ENCODE assay signal across 11 cellular contexts in genomic region chr14:95497561-95498011, GRCh38. TPM values are rescaled to one million over a fixed set of nuclear protein-coding genes. Genes with fewer than 3 reads are reported as not detected.
DNase-seq lines count a peak whose midpoint lies in the region; ATAC-seq and TF ChIP-seq lines count a peak whose summit lies in the region.
"Had no signal": no experiment of that assay in that cellular context is flagged by ENCODE, and none has a peak within 500 bp of the region (broad histone marks: within the 10 kb centered on the region; RNA-seq: fewer than 3 reads in every experiment).

No MANE protein-coding gene starts in this region.

- TF ChIP-seq RAD21 in liver (IDR thresholded peaks at IDR 0.05): no peak

- no peak overlapping the region for H3K9ac ChIP-seq in liver (ENCODE audit: low read depth in 1 of 2, low read length in 2 of 2)

- WGBS in heart left ventricle, 4 donors: 51 to 72% (median 61%) methylated on average over 9 of the region's 9 CpGs
- WGBS in liver: 74% methylated on average over 9 of the region's 9 CpGs

- no peak overlapping the region for H3K4me3 ChIP-seq in heart left ventricle
- no peak overlapping the region for H3K4me3 ChIP-seq in Peyer's patch
- no peak overlapping the region for H3K4me3 ChIP-seq in liver (ENCODE audit: low read depth in 1 of 3, low read length in 3 of 3)
- no peak overlapping the region for H3K4me3 ChIP-seq in uterus
- no peak overlapping the region for H3K4me3 ChIP-seq in lower lobe of right lung

- TF ChIP-seq CTCF in heart left ventricle (IDR thresholded peaks at IDR 0.05) (no peak), Peyer's patch (IDR thresholded peaks at IDR 0.05) (no peak), liver (IDR thresholded peaks at IDR 0.05; ENCODE audit: low read depth, low read length, missing input control) (no peak), uterus (IDR thresholded peaks at IDR 0.05) (no peak), lower lobe of right lung (IDR thresholded peaks at IDR 0.05) (no peak)

- peak overlapping the region in 8 of 12 donors; percentile 6 to 83 (median 32) for H3K27ac ChIP-seq in heart left ventricle
- peak overlapping the region in 1 of 4 donors; percentile 39 for H3K27ac ChIP-seq in Peyer's patch
- H3K27ac ChIP-seq in liver (ENCODE audit: low read depth in 1 of 2, low read length in 2 of 2): no peak overlapping the region
- H3K27ac ChIP-seq in uterus: peak overlapping the region; percentile 68 to 69
- H3K27ac ChIP-seq in lower lobe of right lung: no peak overlapping the region

- peaks cover 0 to 15% (median 0%) of the 10 kb centered on the region in 9 donors for H3K36me3 ChIP-seq in heart left ventricle
- H3K36me3 ChIP-seq in Peyer's patch: no peaks in the 10 kb centered on the region
- peaks cover 0 to 3% (median 0%) of the 10 kb centered on the region in 4 donors for H3K36me3 ChIP-seq in liver (ENCODE audit: control insufficient read depth in 4 of 4, insufficient read depth in 3 of 4, low read depth in 1 of 4, low read length in 3 of 4)
- no peaks in the 10 kb centered on the region for H3K36me3 ChIP-seq in uterus
- peaks cover 10% of the 10 kb centered on the region for H3K36me3 ChIP-seq in lower lobe of right lung

- ATAC-seq in heart left ventricle: peak in 1 of 4 donors; percentile 12
- ATAC-seq in Right ventricle myocardium superior (ENCODE audit: poor library complexity): no peak
- no peak for ATAC-seq in lower lobe of right lung

- H3K27me3 ChIP-seq in heart left ventricle: no peaks in the 10 kb centered on the region
- no peaks in the 10 kb centered on the region for H3K27me3 ChIP-seq in Peyer's patch
- no peaks in the 10 kb centered on the region for H3K27me3 ChIP-seq in liver (ENCODE audit: control insufficient read depth in 4 of 4, insufficient read depth in 4 of 4, low read length in 3 of 4)
- H3K27me3 ChIP-seq in uterus: no peaks in the 10 kb centered on the region
- H3K27me3 ChIP-seq in lower lobe of right lung (ENCODE audit: low read depth): no peaks in the 10 kb centered on the region

- TF ChIP-seq POLR2A in heart left ventricle (IDR thresholded peaks at IDR 0.05): no peak
- no peak for TF ChIP-seq POLR2A in Peyer's patch (IDR thresholded peaks at IDR 0.05)
- TF ChIP-seq POLR2A in uterus (IDR thresholded peaks at IDR 0.05): no peak

- intact Hi-C loops in heart left ventricle (cut with DNase I) (loop anchor here in 1 of 10 donors (5.0 kb wide), 1 partner anchor 40 kb away; no protein-coding TSS in a partner anchor), Right ventricle myocardium superior (cut with DNase I) (no loop called here), uterus (cut with DNase I; ENCODE audit: low total_unique reads) (no loop called here), lower lobe of right lung (cut with DNase I) (no loop called here)

- DNase-seq in heart left ventricle (no peak), Right ventricle myocardium superior (no peak), Peyer's patch (peak in 2 of 3 donors; percentile 7 to 34), uterus (no peak), GDM1 (lab: John Stamatoyannopoulos, UW) (no peak), lower lobe of right lung (no peak)
- no peak for DNase-seq in activated naive CD4-positive, alpha-beta T cell (lab: John Stamatoyannopoulos, UW)
- DNase-seq: activated CD4-positive, alpha-beta T cell treated with anti-CD3 and anti-CD28 coated beads, Interleukin-2, amount 10 ng/mL, durations not matched to agents 7 days and 5 days; NCI-H526 treated with DMSO at 0.1 percent for 48 hours had no signal

- H3K4me1 ChIP-seq in heart left ventricle (peaks cover 0 to 85% (median 49%) of the 10 kb centered on the region in 12 donors), Peyer's patch (peaks cover 3 to 59% (median 30%) of the 10 kb centered on the region in 4 donors), liver (ENCODE audit: control insufficient read depth in 4 of 4, insufficient read depth in 4 of 4, low read length in 3 of 4) (peaks cover 0 to 38% (median 23%) of the 10 kb centered on the region in 4 donors), uterus (peaks cover 6 to 19% of the 10 kb centered on the region in 2 donors), lower lobe of right lung (peaks cover 52% of the 10 kb centered on the region)

- H3K9me3 ChIP-seq in heart left ventricle: no peaks in the 10 kb centered on the region
- H3K9me3 ChIP-seq in Peyer's patch: no peaks in the 10 kb centered on the region
- no peaks in the 10 kb centered on the region for H3K9me3 ChIP-seq in liver (ENCODE audit: control insufficient read depth in 4 of 4, low read length in 3 of 4)
- H3K9me3 ChIP-seq in uterus: no peaks in the 10 kb centered on the region
- H3K9me3 ChIP-seq in lower lobe of right lung: no peaks in the 10 kb centered on the region

TF ChIP-seq in liver, 16 proteins besides CTCF, POLR2A, EP300 and RAD21:
- TF ChIP-seq NR2F2 (IDR thresholded peaks at IDR 0.05): peak; percentile 87
- TF ChIP-seq ATF3 (IDR thresholded peaks at IDR 0.05): no peak

RNA-seq across cellular contexts. Expression of gene SYNE3, which starts 18.9 kb away (rescaled TPM):
- 10 to 100 TPM in 5 of 9 donors, 1 to 10 TPM in 4; 6.2 to 16.9 (median 10.3) TPM for total RNA-seq in heart left ventricle
- 1 to 10 TPM; 3.1 to 3.9 TPM for polyA plus RNA-seq in heart left ventricle
- total RNA-seq in Right ventricle myocardium superior: 15.1 TPM
- 10 to 100 TPM in 3 of 4 donors, 1 to 10 TPM in 1; 7.2 to 35.5 (median 13.1) TPM for total RNA-seq in Peyer's patch
- 1 to 10 TPM; 8.3 to 9.0 TPM for total RNA-seq in liver
- 1 to 10 TPM in 1 of 2 donors, under 1 TPM in 1; 0.47 to 1.1 TPM for polyA plus RNA-seq in liver
- 10 to 100 TPM in 2 of 4 donors, 1 to 10 TPM in 2; 4.9 to 36.1 (median 15.2) TPM for total RNA-seq in uterus
- total RNA-seq in lower lobe of right lung: 22.4 TPM
- total RNA-seq: epithelial cell of proximal tubule had no signal

RNA-seq across cellular contexts. Expression of gene GLRX5, which starts 37.3 kb away (rescaled TPM):
- total RNA-seq in heart left ventricle (100 to 1,000 TPM in 1 of 9 donors, 10 to 100 TPM in 8; 60.8 to 113 (median 78.5) TPM), Right ventricle myocardium superior (85.4 TPM), Peyer's patch (10 to 100 TPM; 24.8 to 42.7 (median 29.5) TPM), liver (100 to 1,000 TPM in 1 of 2 donors, 10 to 100 TPM in 1; 28.4 to 172 TPM), uterus (10 to 100 TPM in 3 of 4 donors, 1 to 10 TPM in 1; 5.9 to 40.3 (median 23.7) TPM), lower lobe of right lung (23.7 TPM)
- polyA plus RNA-seq in heart left ventricle (10 to 100 TPM; 64.4 to 98.3 TPM), liver (10 to 100 TPM; 34.1 to 45.3 TPM)

Comparison
In these comparisons a context has a peak if more than half of its experiments do, and no peak if none do; other contexts are left out.
1. DNase-seq: peak in Peyer's patch (2 of 3); none in heart left ventricle (0 of 5), Right ventricle myocardium superior (single experiment), uterus (0 of 2), GDM1 (single experiment), lower lobe of right lung (single experiment) and activated naive CD4-positive, alpha-beta T cell (0 of 4).
2. H3K27ac ChIP-seq: peak in heart left ventricle (8 of 12) and uterus (2 of 2); none in liver (0 of 2) and lower lobe of right lung (single experiment).